In genomic region chr10:22259280-22259679, GRCh38 we compare ENCODE assay signal across 11 cellular contexts. TPM values are rescaled to one million over a fixed set of nuclear protein-coding genes. Genes with fewer than 3 reads are reported as not detected.
DNase-seq lines count a peak whose midpoint lies in the region; ATAC-seq and TF ChIP-seq lines count a peak whose summit lies in the region.
"Had no signal": no experiment of that assay in that cellular context is flagged by ENCODE, and none has a peak within 500 bp of the region (broad histone marks: within the 10 kb centered on the region; RNA-seq: fewer than 3 reads in every experiment).

No MANE protein-coding gene starts in this region.

- H3K79me2 ChIP-seq in osteoblast (ENCODE audit: insufficient read depth, low read length) = no peaks in the 10 kb centered on the region

- H3K27ac Mint-ChIP-seq in activated naive CD4-positive, alpha-beta T cell treated with anti-CD3 and anti-CD28 coated beads for 36 hours = no peak overlapping the region
- no peak overlapping the region for H3K27ac Mint-ChIP-seq in activated naive CD4-positive, alpha-beta T cell treated with anti-CD3 and anti-CD28 coated beads, Interleukin-2, amount 50 U/mL, for 72 hours

- WGBS in esophagus muscularis mucosa = 81% methylated on average over 3 of the region's 3 CpGs

- H3K36me3 Mint-ChIP-seq in activated naive CD4-positive, alpha-beta T cell treated with anti-CD3 and anti-CD28 coated beads for 36 hours (ENCODE audit: low read depth) = no peaks in the 10 kb centered on the region
- H3K36me3 Mint-ChIP-seq in activated naive CD4-positive, alpha-beta T cell treated with anti-CD3 and anti-CD28 coated beads, Interleukin-2, amount 50 U/mL, for 72 hours = no peaks in the 10 kb centered on the region

- H3K27ac ChIP-seq in osteoblast (ENCODE audit: low read depth, low read length) (no peak overlapping the region), esophagus muscularis mucosa (replicated peaks in 1 of 4) (no peak overlapping the region)
- H3K27ac ChIP-seq: C4-2B had no signal

- no peaks in the 10 kb centered on the region for H3K4me1 ChIP-seq in osteoblast (ENCODE audit: insufficient read depth, low read length)
- no peaks in the 10 kb centered on the region for H3K4me1 ChIP-seq in esophagus muscularis mucosa

- no peak for TF ChIP-seq POLR2A in esophagus muscularis mucosa (IDR thresholded peaks at IDR 0.05; ENCODE audit: low read depth)

- peaks cover 4% of the 10 kb centered on the region for H3K27me3 Mint-ChIP-seq in activated naive CD4-positive, alpha-beta T cell treated with anti-CD3 and anti-CD28 coated beads for 36 hours (ENCODE audit: low read depth)

- no peak overlapping the region for H3K4me2 ChIP-seq in osteoblast (ENCODE audit: insufficient read depth, low read length)

- peak; percentile 40 for DNase-seq in activated naive CD4-positive, alpha-beta T cell treated with anti-CD3 and anti-CD28 coated beads for 36 hours
- no peak for DNase-seq in activated naive CD4-positive, alpha-beta T cell (lab: John Stamatoyannopoulos, UW)
- DNase-seq in Kasumi-1 (lab: John Stamatoyannopoulos, UW) (peak; percentile 32 to 41), osteoblast (ENCODE audit: insufficient read length, low spot score, missing footprints) (no peak), 8988T (no peak), esophagus muscularis mucosa (ENCODE audit: extremely low spot score) (no peak), T-helper 9 cell (no peak)
- DNase-seq in activated naive CD4-positive, alpha-beta T cell treated with anti-CD3 and anti-CD28 coated beads, Interleukin-2, amount 50 U/mL, for 72 hours (ENCODE audit: low spot score in 2 of 2) = no peak
- DNase-seq: effector CD4-positive, alpha-beta T cell had no signal

- H3K27me3 ChIP-seq in osteoblast (ENCODE audit: insufficient read depth, low read length) (peaks cover 5% of the 10 kb centered on the region), esophagus muscularis mucosa (peaks cover 0 to 7% (median 0%) of the 10 kb centered on the region in 4 donors)

- no peak overlapping the region for H3K4me3 Mint-ChIP-seq in activated naive CD4-positive, alpha-beta T cell treated with anti-CD3 and anti-CD28 coated beads for 36 hours

- no peak overlapping the region for H2AFZ ChIP-seq in osteoblast (ENCODE audit: low read length)

- H3K36me3 ChIP-seq in osteoblast (ENCODE audit: insufficient read depth, low read length) = no peaks in the 10 kb centered on the region
- no peaks in the 10 kb centered on the region for H3K36me3 ChIP-seq in esophagus muscularis mucosa

- peak; percentile 66 to 69 for ATAC-seq in activated naive CD4-positive, alpha-beta T cell treated with anti-CD3 and anti-CD28 coated beads, Interleukin-2, amount 50 U/mL, for 72 hours

- H3K4me3 ChIP-seq in osteoblast (ENCODE audit: insufficient read depth, low read length) = no peak overlapping the region
- no peak overlapping the region for H3K4me3 ChIP-seq in esophagus muscularis mucosa

- TF ChIP-seq EP300 in esophagus muscularis mucosa (IDR thresholded peaks at IDR 0.05) = no peak

- CTCF ChIA-PET in activated naive CD4-positive, alpha-beta T cell treated with anti-CD3 and anti-CD28 coated beads for 36 hours (lab: Charles Lee) = interaction anchor here (1.3 to 2.1 kb wide), 3 partner anchors 64 to 730 kb away, joined by 5 to 8 read pairs (median 5); no protein-coding TSS in a partner anchor

- intact Hi-C loops in activated naive CD4-positive, alpha-beta T cell treated with anti-CD3 and anti-CD28 coated beads for 36 hours (cut with micrococcal nuclease) = loop anchor here (1.0 to 10.0 kb wide), 6 partner anchors 162 to 1186 kb away; no protein-coding TSS in a partner anchor
- intact Hi-C loops in esophagus muscularis mucosa (cut with DNase I) = loop anchor here (10.0 kb wide), 4 partner anchors 176 to 836 kb away; partner anchors contain the start of genes DNAJC1, MSRB2 and PIP4K2A

- H3K9me3 ChIP-seq in osteoblast (ENCODE audit: low read depth, low read length) (no peaks in the 10 kb centered on the region), esophagus muscularis mucosa (no peaks in the 10 kb centered on the region)

- no peaks in the 10 kb centered on the region for H3K9me3 Mint-ChIP-seq in activated naive CD4-positive, alpha-beta T cell treated with anti-CD3 and anti-CD28 coated beads for 36 hours
- H3K9me3 Mint-ChIP-seq in activated naive CD4-positive, alpha-beta T cell treated with anti-CD3 and anti-CD28 coated beads, Interleukin-2, amount 50 U/mL, for 72 hours = no peaks in the 10 kb centered on the region

- TF ChIP-seq CTCF in osteoblast (IDR thresholded peaks at IDR 0.05; ENCODE audit: extremely low read depth, low read depth, low read length) (peak; percentile 10), esophagus muscularis mucosa (IDR thresholded peaks at IDR 0.05) (no peak)

- no peaks in the 10 kb centered on the region for H4K20me1 ChIP-seq in osteoblast (ENCODE audit: insufficient read depth, low read length)

- H3K4me1 Mint-ChIP-seq in activated naive CD4-positive, alpha-beta T cell treated with anti-CD3 and anti-CD28 coated beads for 36 hours (ENCODE audit: low read depth) = peaks cover 25% of the 10 kb centered on the region

RNA-seq across cellular contexts. Expression of gene EBLN1, which starts 41.5 kb away (rescaled TPM):
- total RNA-seq in activated naive CD4-positive, alpha-beta T cell treated with anti-CD3 and anti-CD28 coated beads for 36 hours = not detected
- total RNA-seq in activated naive CD4-positive, alpha-beta T cell treated with anti-CD3 and anti-CD28 coated beads, Interleukin-2, amount 50 U/mL, for 72 hours = not detected
- total RNA-seq in osteoblast (not detected in 2 replicates), esophagus muscularis mucosa (not detected)
- total RNA-seq: ureter had no signal

RNA-seq across cellular contexts. Expression of gene COMMD3, which starts 56.9 kb away (rescaled TPM):
- total RNA-seq in activated naive CD4-positive, alpha-beta T cell treated with anti-CD3 and anti-CD28 coated beads for 36 hours = 10 to 100 TPM; 64.5 to 69.4 TPM
- total RNA-seq in activated naive CD4-positive, alpha-beta T cell treated with anti-CD3 and anti-CD28 coated beads, Interleukin-2, amount 50 U/mL, for 72 hours = 10 to 100 TPM; 57.3 to 91.3 TPM
- 49.2 and 53.9 TPM in 2 replicates for total RNA-seq in osteoblast
- total RNA-seq in esophagus muscularis mucosa = 10 to 100 TPM; 25.5 to 41.1 (median 31.5) TPM

Comparison
In these comparisons a context has a peak if more than half of its experiments do, and no peak if none do; other contexts are left out.
1. DNase-seq: peak in activated naive CD4-positive, alpha-beta T cell treated with anti-CD3 and anti-CD28 coated beads for 36 hours (single experiment) and Kasumi-1 (2 of 2); none in activated naive CD4-positive, alpha-beta T cell (0 of 4), activated naive CD4-positive, alpha-beta T cell treated with anti-CD3 and anti-CD28 coated beads, Interleukin-2, amount 50 U/mL, for 72 hours (0 of 2), osteoblast (single experiment), 8988T (single experiment), esophagus muscularis mucosa (single experiment) and T-helper 9 cell (single experiment).